ENCODE assay signal across 1 cellular context in genomic region chr5:39605145-39605544, GRCh38.
TF ChIP-seq lines count a peak whose summit lies in the region.

No MANE protein-coding gene starts in this region.

TF ChIP-seq in K562, 482 proteins besides CTCF, POLR2A, EP300 and RAD21 (continued from another document):
- TF ChIP-seq CLOCK (CRISPR knock-in tag; IDR thresholded peaks at IDR 0.05; ENCODE audit: borderline replicate concordance) (no peak), ESRRA (IDR thresholded peaks at IDR 0.05; ENCODE audit: borderline replicate concordance, low read depth) (no peak), PTBP1 (IDR thresholded peaks at IDR 0.05; ENCODE audit: low read depth, low read length) (no peak), MAFF (IDR thresholded peaks at IDR 0.05; ENCODE audit: low read length) (peak; percentile 82), RBM17 (IDR thresholded peaks at IDR 0.05; ENCODE audit: borderline replicate concordance, low read depth, low read length) (no peak), BACH1 (tag; IDR thresholded peaks at IDR 0.05) (peak; percentile 69; the same call in 1 of the 2 replicates), NFE2 (IDR thresholded peaks at IDR 0.05; ENCODE audit: low read depth) (peak; percentile 91), ARID4B (CRISPR knock-in tag; IDR thresholded peaks at IDR 0.05) (no peak), HDGF (IDR thresholded peaks at IDR 0.05) (no peak), RAD51 (IDR thresholded peaks at IDR 0.05; ENCODE audit: borderline replicate concordance, low read depth) (no peak), MAFG (tag; conservative IDR thresholded peaks at IDR 0.05) (peak; percentile 90), SAFB (IDR thresholded peaks at IDR 0.05; ENCODE audit: borderline replicate concordance, low read depth, low read length) (no peak), HIVEP1 (CRISPR knock-in tag; IDR thresholded peaks at IDR 0.05) (no peak), HOXB6 (CRISPR knock-in tag; IDR thresholded peaks at IDR 0.05; ENCODE audit: borderline replicate concordance) (no peak), ZBTB26 (CRISPR knock-in tag; IDR thresholded peaks at IDR 0.05) (no peak), MNT (conservative IDR thresholded peaks at IDR 0.05) (no peak), SMARCC2 (IDR thresholded peaks at IDR 0.05; ENCODE audit: low read depth) (no peak), C11orf30 (IDR thresholded peaks at IDR 0.05; ENCODE audit: low read depth) (peak; percentile 72), ZFPM2 (CRISPR knock-in tag; IDR thresholded peaks at IDR 0.05) (no peak), CHD2 (IDR thresholded peaks at IDR 0.05; ENCODE audit: low read depth, low read length) (peak; percentile 82), MTA1 (IDR thresholded peaks at IDR 0.05; ENCODE audit: borderline replicate concordance) (no peak)
TF ChIP-seq in K562: peak in this region for 10.
